8 cellular contexts compared by ENCODE assay signal in the genomic region with DNA sequence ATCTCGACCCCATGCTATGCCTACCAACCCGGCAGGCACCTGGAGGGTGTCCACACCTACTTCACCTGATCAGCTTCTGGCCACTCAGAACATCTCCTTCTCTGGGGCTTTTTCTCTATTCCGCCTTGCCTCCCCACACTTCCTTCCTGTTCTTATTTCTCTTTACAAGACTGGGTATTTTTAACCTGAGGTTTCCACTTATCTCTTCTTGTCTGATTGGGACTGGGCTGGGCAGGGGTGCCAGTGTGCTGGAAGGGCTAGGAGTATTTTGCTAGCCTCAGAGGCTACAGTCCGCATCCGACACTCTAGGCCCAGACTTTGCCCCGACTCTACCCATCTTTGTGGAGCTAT. TPM values are rescaled to one million over a fixed set of nuclear protein-coding genes. Genes with fewer than 3 reads are reported as not detected.
DNase-seq lines count a peak whose midpoint lies in the region; ATAC-seq and TF ChIP-seq lines count a peak whose summit lies in the region.

No MANE protein-coding gene starts in this region.

- POLR2A ChIA-PET in Caco-2 (lab: Charles Lee), result no interaction called here

- no peaks in the 10 kb centered on the region for H3K27me3 Mint-ChIP-seq in activated CD8-positive, alpha-beta memory T cell treated with anti-CD3 and anti-CD28 coated beads, Interleukin-2, amount 10 ng/mL, durations not matched to agents 7 days and 5 days
- H3K27me3 Mint-ChIP-seq in activated T-helper 2 cell treated with anti-CD3 and anti-CD28 coated beads, Interferon-gamma antibody, Interleukin-2, Interleukin-4, amounts not matched to agents 10 μg/mL and 5 μg/mL and 100 μg/mL, durations not matched to agents 14 hours and 24 hours and 36 hours (ENCODE audit: low read depth), result peaks cover 8% of the 10 kb centered on the region
- no peaks in the 10 kb centered on the region for H3K27me3 Mint-ChIP-seq in stimulated activated naive CD8-positive, alpha-beta T cell treated with anti-CD3 and anti-CD28 coated beads, Interleukin-15, amount 100 ng/mL, for 72 hours
- H3K27me3 Mint-ChIP-seq in Caco-2 (ENCODE audit: insufficient read depth, unreplicated experiment), result no peaks in the 10 kb centered on the region

- peak overlapping the region; percentile 7; the same call in 1 of the 2 replicates for H3K4me3 ChIP-seq in Jurkat, Clone E6-1 (ENCODE audit: low read length)
- H3K4me3 ChIP-seq in Caco-2 (ENCODE audit: low read depth, low read length), result no peak overlapping the region

- peak overlapping the region; percentile 97 for H3K27ac Mint-ChIP-seq in activated CD8-positive, alpha-beta memory T cell treated with anti-CD3 and anti-CD28 coated beads, Interleukin-2, amount 10 ng/mL, durations not matched to agents 7 days and 5 days
- peak overlapping the region; percentile 28 for H3K27ac Mint-ChIP-seq in activated T-helper 2 cell treated with anti-CD3 and anti-CD28 coated beads, Interferon-gamma antibody, Interleukin-2, Interleukin-4, amounts not matched to agents 10 μg/mL and 5 μg/mL and 100 μg/mL, durations not matched to agents 14 hours and 24 hours and 36 hours
- H3K27ac Mint-ChIP-seq in stimulated activated naive CD8-positive, alpha-beta T cell treated with anti-CD3 and anti-CD28 coated beads, Interleukin-15, amount 100 ng/mL, for 72 hours, result peak overlapping the region; percentile 96 to 97
- no peak overlapping the region for H3K27ac Mint-ChIP-seq in Caco-2 (ENCODE audit: unreplicated experiment)

- no peaks in the 10 kb centered on the region for H3K36me3 Mint-ChIP-seq in activated CD8-positive, alpha-beta memory T cell treated with anti-CD3 and anti-CD28 coated beads, Interleukin-2, amount 10 ng/mL, durations not matched to agents 7 days and 5 days
- no peaks in the 10 kb centered on the region for H3K36me3 Mint-ChIP-seq in activated T-helper 2 cell treated with anti-CD3 and anti-CD28 coated beads, Interferon-gamma antibody, Interleukin-2, Interleukin-4, amounts not matched to agents 10 μg/mL and 5 μg/mL and 100 μg/mL, durations not matched to agents 14 hours and 24 hours and 36 hours (ENCODE audit: low read depth)
- H3K36me3 Mint-ChIP-seq in Caco-2 (ENCODE audit: insufficient read depth, unreplicated experiment), result no peaks in the 10 kb centered on the region

- CTCF ChIA-PET in activated CD8-positive, alpha-beta memory T cell treated with anti-CD3 and anti-CD28 coated beads, Interleukin-2, amount 10 ng/mL, durations not matched to agents 7 days and 5 days (lab: Charles Lee), result interaction anchor here (1.0 to 6.7 kb wide), 12 partner anchors 9 to 71 kb away, joined by 3 to 67 read pairs (median 8); partner anchors contain the start of gene ZNF652
- CTCF ChIA-PET in Caco-2 (lab: Charles Lee), result interaction anchor here (0.6 kb wide), 2 partner anchors 12 to 105 kb away, joined by 3 to 5 read pairs; no protein-coding TSS in a partner anchor

- no peaks in the 10 kb centered on the region for H3K9me3 Mint-ChIP-seq in activated CD8-positive, alpha-beta memory T cell treated with anti-CD3 and anti-CD28 coated beads, Interleukin-2, amount 10 ng/mL, durations not matched to agents 7 days and 5 days (ENCODE audit: low read depth)
- no peaks in the 10 kb centered on the region for H3K9me3 Mint-ChIP-seq in activated T-helper 2 cell treated with anti-CD3 and anti-CD28 coated beads, Interferon-gamma antibody, Interleukin-2, Interleukin-4, amounts not matched to agents 10 μg/mL and 5 μg/mL and 100 μg/mL, durations not matched to agents 14 hours and 24 hours and 36 hours
- H3K9me3 Mint-ChIP-seq in stimulated activated naive CD8-positive, alpha-beta T cell treated with anti-CD3 and anti-CD28 coated beads, Interleukin-15, amount 100 ng/mL, for 72 hours, result peaks cover 0 to 6% of the 10 kb centered on the region in 2 donors
- no peaks in the 10 kb centered on the region for H3K9me3 Mint-ChIP-seq in Caco-2 (ENCODE audit: unreplicated experiment)

- BruUV-seq in Caco-2 (replicated peaks; lab: Mats Ljungman, UMichigan), result no TSS peak

- no peak for TF ChIP-seq CTCF in Caco-2 (IDR thresholded peaks at IDR 0.05; ENCODE audit: insufficient read depth in 1 of 2, low read depth in 1 of 2, low read length in 1 of 2, severe bottlenecking in 1 of 2, unreplicated experiment in 1 of 2)

- H3K9me3 ChIP-seq in Caco-2, result no peaks in the 10 kb centered on the region

- peak; percentile 61 for DNase-seq in activated CD8-positive, alpha-beta memory T cell treated with anti-CD3 and anti-CD28 coated beads, Interleukin-2, amount 10 ng/mL, durations not matched to agents 7 days and 5 days
- DNase-seq in activated CD8-positive, alpha-beta memory T cell treated with anti-CD3 and anti-CD28 coated beads, Interleukin-2, amount 50 U/mL, for 48 hours, result no peak
- DNase-seq in Jurkat, Clone E6-1 (ENCODE audit: low read depth, low spot score), result peak; percentile 65
- DNase-seq in activated T-helper 2 cell treated with anti-CD3 and anti-CD28 coated beads, Interferon-gamma antibody, Interleukin-2, Interleukin-4, amounts not matched to agents 10 μg/mL and 5 μg/mL and 100 μg/mL, durations not matched to agents 14 hours and 24 hours and 36 hours (ENCODE audit: low spot score), result peak; percentile 20
- peak; percentile 20 to 25 for DNase-seq in stimulated activated naive CD8-positive, alpha-beta T cell treated with anti-CD3 and anti-CD28 coated beads, Interleukin-15, amount 100 ng/mL, for 72 hours
- DNase-seq in Caco-2 (no peak), NCI-H1092 (lab: John Stamatoyannopoulos, UW) (no peak), NCI-H1930 (lab: John Stamatoyannopoulos, UW) (no peak)

- H3K4me1 Mint-ChIP-seq in activated CD8-positive, alpha-beta memory T cell treated with anti-CD3 and anti-CD28 coated beads, Interleukin-2, amount 10 ng/mL, durations not matched to agents 7 days and 5 days, result peaks cover 53% of the 10 kb centered on the region
- H3K4me1 Mint-ChIP-seq in activated T-helper 2 cell treated with anti-CD3 and anti-CD28 coated beads, Interferon-gamma antibody, Interleukin-2, Interleukin-4, amounts not matched to agents 10 μg/mL and 5 μg/mL and 100 μg/mL, durations not matched to agents 14 hours and 24 hours and 36 hours (ENCODE audit: low read depth), result peaks cover 40% of the 10 kb centered on the region
- peaks cover 45% of the 10 kb centered on the region for H3K4me1 Mint-ChIP-seq in stimulated activated naive CD8-positive, alpha-beta T cell treated with anti-CD3 and anti-CD28 coated beads, Interleukin-15, amount 100 ng/mL, for 72 hours
- no peaks in the 10 kb centered on the region for H3K4me1 Mint-ChIP-seq in Caco-2 (ENCODE audit: low read depth, unreplicated experiment)

- intact Hi-C loops in activated T-helper 2 cell treated with anti-CD3 and anti-CD28 coated beads, Interferon-gamma antibody, Interleukin-2, Interleukin-4, amounts not matched to agents 10 μg/mL and 5 μg/mL and 100 μg/mL, durations not matched to agents 14 hours and 24 hours and 36 hours (cut with micrococcal nuclease), result no loop called here
- intact Hi-C loops in Caco-2 (cut with micrococcal nuclease; ENCODE audit: unreplicated experiment), result no loop called here

- H3K27me3 ChIP-seq in Caco-2 (replicated peaks; ENCODE audit: control insufficient read depth, insufficient read depth, low read length), result no peaks in the 10 kb centered on the region

- H3K4me3 Mint-ChIP-seq in activated CD8-positive, alpha-beta memory T cell treated with anti-CD3 and anti-CD28 coated beads, Interleukin-2, amount 10 ng/mL, durations not matched to agents 7 days and 5 days, result peak overlapping the region; percentile 58
- H3K4me3 Mint-ChIP-seq in activated T-helper 2 cell treated with anti-CD3 and anti-CD28 coated beads, Interferon-gamma antibody, Interleukin-2, Interleukin-4, amounts not matched to agents 10 μg/mL and 5 μg/mL and 100 μg/mL, durations not matched to agents 14 hours and 24 hours and 36 hours (ENCODE audit: low read depth), result peak overlapping the region; percentile 42
- H3K4me3 Mint-ChIP-seq in stimulated activated naive CD8-positive, alpha-beta T cell treated with anti-CD3 and anti-CD28 coated beads, Interleukin-15, amount 100 ng/mL, for 72 hours, result peak overlapping the region; percentile 75 to 83
- no peak overlapping the region for H3K4me3 Mint-ChIP-seq in Caco-2 (ENCODE audit: unreplicated experiment)

- H3K4me1 ChIP-seq in Caco-2, result peaks cover 9% of the 10 kb centered on the region; the same call in 1 of the 2 replicates

- peak; percentile 65 for ATAC-seq in activated CD8-positive, alpha-beta memory T cell treated with anti-CD3 and anti-CD28 coated beads, Interleukin-2, amount 10 ng/mL, durations not matched to agents 7 days and 5 days
- ATAC-seq in stimulated activated naive CD8-positive, alpha-beta T cell treated with anti-CD3 and anti-CD28 coated beads, Interleukin-15, amount 100 ng/mL, for 72 hours, result peak; percentile 78

- no peaks in the 10 kb centered on the region for H3K36me3 ChIP-seq in Caco-2 (ENCODE audit: control insufficient read depth, insufficient read depth, low read length)

RNA-seq across cellular contexts. Expression of gene ZNF652, which starts 26.2 kb away (rescaled TPM):
- total RNA-seq in activated CD8-positive, alpha-beta memory T cell treated with anti-CD3 and anti-CD28 coated beads, Interleukin-2, amount 10 ng/mL, durations not matched to agents 7 days and 5 days, result 10 to 100 TPM; 32.2 to 34.4 TPM
- 7.2 TPM for polyA plus RNA-seq in Jurkat, Clone E6-1 (2012; ENCODE audit: insufficient read depth, insufficient read length)
- total RNA-seq in activated T-helper 2 cell treated with anti-CD3 and anti-CD28 coated beads, Interferon-gamma antibody, Interleukin-2, Interleukin-4, amounts not matched to agents 10 μg/mL and 5 μg/mL and 100 μg/mL, durations not matched to agents 14 hours and 24 hours and 36 hours, result 4.3 and 5.4 TPM in 2 replicates
- 89.3 and 92.6 TPM in 2 replicates for total RNA-seq in Caco-2 (2022)

RNA-seq across cellular contexts. Expression of gene PHB1, which starts 26.4 kb away (rescaled TPM):
- total RNA-seq in activated CD8-positive, alpha-beta memory T cell treated with anti-CD3 and anti-CD28 coated beads, Interleukin-2, amount 10 ng/mL, durations not matched to agents 7 days and 5 days, result 100 to 1,000 TPM; 150 to 227 TPM
- 284 TPM for polyA plus RNA-seq in Jurkat, Clone E6-1 (2012; ENCODE audit: insufficient read depth, insufficient read length)
- 335 and 339 TPM in 2 replicates for total RNA-seq in activated T-helper 2 cell treated with anti-CD3 and anti-CD28 coated beads, Interferon-gamma antibody, Interleukin-2, Interleukin-4, amounts not matched to agents 10 μg/mL and 5 μg/mL and 100 μg/mL, durations not matched to agents 14 hours and 24 hours and 36 hours
- total RNA-seq in Caco-2 (2022), result 761 and 848 TPM in 2 replicates

Comparison
In these comparisons a context has a peak if more than half of its experiments do, and no peak if none do; other contexts are left out.
1. DNase-seq: peak in activated CD8-positive, alpha-beta memory T cell treated with anti-CD3 and anti-CD28 coated beads, Interleukin-2, amount 10 ng/mL, durations not matched to agents 7 days and 5 days (single experiment), Jurkat, Clone E6-1 (single experiment), activated T-helper 2 cell treated with anti-CD3 and anti-CD28 coated beads, Interferon-gamma antibody, Interleukin-2, Interleukin-4, amounts not matched to agents 10 μg/mL and 5 μg/mL and 100 μg/mL, durations not matched to agents 14 hours and 24 hours and 36 hours (single experiment) and stimulated activated naive CD8-positive, alpha-beta T cell treated with anti-CD3 and anti-CD28 coated beads, Interleukin-15, amount 100 ng/mL, for 72 hours (2 of 2); none in activated CD8-positive, alpha-beta memory T cell treated with anti-CD3 and anti-CD28 coated beads, Interleukin-2, amount 50 U/mL, for 48 hours (single experiment), Caco-2 (0 of 2), NCI-H1092 (single experiment) and NCI-H1930 (0 of 2).